In genomic region chr1:217088521-217089221, GRCh38 we compare ENCODE assay signal across 10 cellular contexts.
DNase-seq lines count a peak whose midpoint lies in the region; ATAC-seq and TF ChIP-seq lines count a peak whose summit lies in the region.
"Had no signal": no experiment of that assay in that cellular context is flagged by ENCODE, and none has a peak within 500 bp of the region (broad histone marks: within the 10 kb centered on the region; RNA-seq: fewer than 3 reads in every experiment).

No MANE protein-coding gene starts in this region.

- no TSS peak for BruUV-seq in A673 (replicated peaks; lab: Mats Ljungman, UMichigan)

- TF ChIP-seq POLR2A in heart left ventricle (IDR thresholded peaks at IDR 0.05) (no peak), adrenal gland (IDR thresholded peaks at IDR 0.05) (no peak)

- POLR2A ChIA-PET in A673 (lab: Charles Lee; ENCODE audit: low non-redundant PET): no interaction called here

- no peak overlapping the region for H3K9ac ChIP-seq in GM23248

- H4K20me1 ChIP-seq in GM23248 (ENCODE audit: insufficient read depth): no peaks in the 10 kb centered on the region

- no peaks in the 10 kb centered on the region for H3K79me2 ChIP-seq in GM23248 (ENCODE audit: insufficient read depth)

- WGBS in heart left ventricle, 4 donors: 13 to 17% (median 15%) methylated on average over 12 of the region's 12 CpGs
- 66 to 69% methylated on average over 11 to 12 of the region's 12 CpGs for WGBS in GM23248 (ENCODE audit: low coverage in 1 of 2, low lambda C conversion rate in 2 of 2, missing lambda C conversion rate in 2 of 2), 2 experiments
- WGBS in adrenal gland, 4 donors: 23 to 37% (median 28%) methylated on average over 12 of the region's 12 CpGs

- DNase-seq in EH (ENCODE audit: low read depth): peak; percentile 20
- DNase-seq in heart left ventricle: no peak
- DNase-seq in pons (ENCODE audit: low spot score): peak; percentile 48
- no peak for DNase-seq in GM23248
- no peak for DNase-seq in A673 (ENCODE audit: low spot score)
- no peak for DNase-seq in adrenal gland

- peak overlapping the region; percentile 89 for H3K27ac ChIP-seq in VCaP
- H3K27ac ChIP-seq in heart left ventricle: peak overlapping the region in 10 of 12 donors; percentile 74 to 98 (median 82)
- no peak overlapping the region for H3K27ac ChIP-seq in GM23248
- no peak overlapping the region for H3K27ac ChIP-seq in A673 (ENCODE audit: low read depth, low read length, poor library complexity, severe bottlenecking)
- no peak overlapping the region for H3K27ac ChIP-seq in adrenal gland
- H3K27ac ChIP-seq: left lung, SJCRH30 had no signal

- no peak overlapping the region for H2AFZ ChIP-seq in GM23248

- H3K4me2 ChIP-seq in GM23248 (ENCODE audit: unreplicated experiment): no peak overlapping the region

- TF ChIP-seq CTCF in VCaP (conservative IDR thresholded peaks at IDR 0.05) (no peak), heart left ventricle (IDR thresholded peaks at IDR 0.05) (no peak), A673 (conservative IDR thresholded peaks at IDR 0.05; ENCODE audit: low read depth, low read length) (no peak), adrenal gland (IDR thresholded peaks at IDR 0.05) (no peak)

- H3K9me2 ChIP-seq in GM23248 (ENCODE audit: insufficient read depth): no peaks in the 10 kb centered on the region

- intact Hi-C loops in heart left ventricle (cut with DNase I): loop anchor here in 6 of 10 donors (5.0 to 10.0 kb wide), 2 partner anchors 334 to 336 kb away; no protein-coding TSS in a partner anchor
- intact Hi-C loops in A673 (cut with micrococcal nuclease; ENCODE audit: unreplicated experiment): no loop called here
- intact Hi-C loops in adrenal gland (cut with DNase I): no loop called here

- H3K9me3 ChIP-seq in heart left ventricle (no peaks in the 10 kb centered on the region), GM23248 (ENCODE audit: low read depth) (no peaks in the 10 kb centered on the region), A673 (ENCODE audit: low read depth, low read length, poor library complexity, severe bottlenecking) (no peaks in the 10 kb centered on the region), adrenal gland (replicated peaks in 1 of 3) (no peaks in the 10 kb centered on the region)
- H3K9me3 ChIP-seq: left lung, SJCRH30 had no signal

- in situ Hi-C loops in GM23248 (cut with MboI): no loop called here

- H3K4me3 ChIP-seq in heart left ventricle (peak overlapping the region; percentile 35 to 79 (median 54)), GM23248 (no peak overlapping the region), A673 (ENCODE audit: low read depth, low read length, poor library complexity, severe bottlenecking) (no peak overlapping the region), adrenal gland (peak overlapping the region in 2 of 4 donors; percentile 42 to 58)

- peaks cover 0 to 3% (median 0%) of the 10 kb centered on the region in 9 donors for H3K36me3 ChIP-seq in heart left ventricle
- no peaks in the 10 kb centered on the region for H3K36me3 ChIP-seq in GM23248 (ENCODE audit: low read depth)
- H3K36me3 ChIP-seq in A673 (ENCODE audit: insufficient read depth, low read length, poor library complexity, severe bottlenecking): no peaks in the 10 kb centered on the region
- no peaks in the 10 kb centered on the region for H3K36me3 ChIP-seq in adrenal gland (replicated peaks in 1 of 2)
- H3K36me3 ChIP-seq: left lung, SJCRH30 had no signal

- H3K27me3 ChIP-seq in heart left ventricle: peaks cover 0 to 14% (median 0%) of the 10 kb centered on the region in 9 donors
- H3K27me3 ChIP-seq in GM23248 (replicated peaks; ENCODE audit: insufficient read depth): peaks cover 3% of the 10 kb centered on the region; the same call in 1 of the 2 replicates
- peaks cover 49% of the 10 kb centered on the region for H3K27me3 ChIP-seq in A673 (replicated peaks; ENCODE audit: insufficient read depth, low read depth, low read length, poor library complexity)
- H3K27me3 ChIP-seq in adrenal gland: no peaks in the 10 kb centered on the region
- H3K27me3 ChIP-seq: SJCRH30 had no signal

- ATAC-seq in heart left ventricle (peak; percentile 28 to 55 (median 36)), HG03280 (IDR thresholded peaks at IDR 0.05; ENCODE audit: unreplicated experiment) (no peak)

- H3K4me1 ChIP-seq in heart left ventricle: peaks cover 0 to 16% (median 3%) of the 10 kb centered on the region in 12 donors
- no peaks in the 10 kb centered on the region for H3K4me1 ChIP-seq in GM23248 (ENCODE audit: insufficient read depth)
- H3K4me1 ChIP-seq in A673 (ENCODE audit: insufficient read depth, low read length, poor library complexity, severe bottlenecking): no peaks in the 10 kb centered on the region
- peaks cover 0 to 7% of the 10 kb centered on the region in 2 donors for H3K4me1 ChIP-seq in adrenal gland (replicated peaks in 1 of 2)
- H3K4me1 ChIP-seq: left lung, SJCRH30 had no signal

- CTCF ChIA-PET in A673 (lab: Charles Lee): no interaction called here

- no peaks in the 10 kb centered on the region for H3F3A ChIP-seq in GM23248 (ENCODE audit: insufficient read depth)

Comparison
In these comparisons a context has a peak if more than half of its experiments do, and no peak if none do; other contexts are left out.
1. DNase-seq: peak in EH (single experiment) and pons (single experiment); none in heart left ventricle (0 of 5), GM23248 (single experiment), A673 (single experiment) and adrenal gland (0 of 7).
2. H3K27ac ChIP-seq: peak in VCaP (single experiment) and heart left ventricle (10 of 12); none in GM23248 (single experiment), A673 (single experiment) and adrenal gland (0 of 5).
3. H3K4me3 ChIP-seq: peak in heart left ventricle (12 of 12); none in GM23248 (single experiment) and A673 (single experiment).
4. intact Hi-C loops: an anchor here in heart left ventricle (5.0 to 10.0 kb wide); none called in A673 and adrenal gland.